ENCODE assay signal across 1 cellular context in genomic region chr1:64183380-64183984, GRCh38.
TF ChIP-seq lines count a peak whose summit lies in the region.

No MANE protein-coding gene starts in this region.

TF ChIP-seq in HepG2, 621 proteins besides CTCF, POLR2A, EP300 and RAD21 (continued from another document):
- TF ChIP-seq ZNF83 (CRISPR knock-in tag; IDR thresholded peaks at IDR 0.05; ENCODE audit: borderline replicate concordance) = no peak
- no peak for TF ChIP-seq ZNF615 (CRISPR knock-in tag; IDR thresholded peaks at IDR 0.05; ENCODE audit: borderline replicate concordance)
- TF ChIP-seq ZNF883 (CRISPR knock-in tag; IDR thresholded peaks at IDR 0.05; ENCODE audit: not compliant biosample characterization) = no peak
- TF ChIP-seq SRSF9 (IDR thresholded peaks at IDR 0.05; ENCODE audit: borderline replicate concordance, insufficient read depth, low read depth, low read length, poor library complexity, severe bottlenecking) = no peak
- no peak for TF ChIP-seq NCOA5 (CRISPR knock-in tag; IDR thresholded peaks at IDR 0.05)
- TF ChIP-seq DR1 (CRISPR knock-in tag; IDR thresholded peaks at IDR 0.05) = no peak
- no peak for TF ChIP-seq NFKB2 (CRISPR knock-in tag; IDR thresholded peaks at IDR 0.05; ENCODE audit: borderline replicate concordance)
- TF ChIP-seq DZIP1 (CRISPR knock-in tag; IDR thresholded peaks at IDR 0.05) = no peak
- TF ChIP-seq ZNF556 (CRISPR knock-in tag; IDR thresholded peaks at IDR 0.05; ENCODE audit: borderline replicate concordance) = no peak
- TF ChIP-seq RFXANK (CRISPR knock-in tag; IDR thresholded peaks at IDR 0.05) = no peak
- no peak for TF ChIP-seq MEF2D (CRISPR knock-in tag; IDR thresholded peaks at IDR 0.05)
- no peak for TF ChIP-seq ZNF569 (CRISPR knock-in tag; IDR thresholded peaks at IDR 0.05; ENCODE audit: borderline replicate concordance)
- no peak for TF ChIP-seq POLR2AphosphoS5 (IDR thresholded peaks at IDR 0.05; ENCODE audit: low read depth, low read length)
- no peak for TF ChIP-seq PHF5A (CRISPR knock-in tag; IDR thresholded peaks at IDR 0.05; ENCODE audit: low read depth, unreplicated experiment)
TF ChIP-seq in HepG2: peak in this region for 0.
